ENCODE assay signal across 19 cellular contexts in the genomic region with DNA sequence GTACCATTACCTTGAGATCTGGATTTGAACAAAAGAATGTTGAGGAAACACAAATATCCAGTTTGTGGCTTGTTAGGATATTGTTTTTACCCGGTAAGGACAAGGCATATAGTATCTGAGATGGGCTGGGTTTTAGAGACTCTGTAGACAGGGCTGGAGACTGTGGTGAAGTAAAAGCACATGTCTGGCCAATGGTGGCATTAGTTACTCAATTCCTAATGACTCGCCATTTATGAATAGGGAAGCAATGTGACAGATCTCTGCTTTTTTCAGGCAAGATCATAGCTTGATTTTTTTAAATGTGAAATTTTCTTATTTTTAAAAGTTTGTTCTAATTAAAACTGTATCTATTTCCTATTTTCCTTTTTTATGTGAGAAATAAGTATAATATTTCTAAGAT.
"Had no signal": no experiment of that assay in that cellular context is flagged by ENCODE, and none has a peak within 500 bp of the region (broad histone marks: within the 10 kb centered on the region; RNA-seq: fewer than 3 reads in every experiment).

No MANE protein-coding gene starts in this region.

- H3K4me1 ChIP-seq: prostate gland had no signal

- H3K4me3 ChIP-seq: prostate gland, upper lobe of left lung had no signal

- H3K27ac ChIP-seq: epithelial cell of prostate, prostate gland, upper lobe of left lung, WERI-Rb-1 had no signal

- H3K9me3 ChIP-seq: prostate gland, upper lobe of left lung had no signal

- H3K27me3 ChIP-seq: upper lobe of left lung had no signal

- H3K36me3 ChIP-seq: prostate gland, upper lobe of left lung, WERI-Rb-1 had no signal

- DNase-seq: activated CD4-positive, alpha-beta T cell treated with anti-CD3 and anti-CD28 coated beads, Interleukin-2, amount 10 ng/mL, durations not matched to agents 7 days and 5 days; activated CD4-positive, CD25-positive, alpha-beta regulatory T cell treated with anti-CD3 and anti-CD28 coated beads, Interleukin-2, amount 50 U/mL, for 72 hours; activated CD8-positive, alpha-beta T cell treated with anti-CD3 and anti-CD28 coated beads for 36 hours; activated gamma-delta T cell; cerebellar nuclear complex; cortex of kidney; endodermal cell; glutamatergic neuron; hippocampal formation; left ventricle myocardium superior; midbrain; natural killer cell; stimulated activated CD4-positive, alpha-beta T cell treated with anti-CD3 and anti-CD28 coated beads, Interleukin-4, amount 100 ng/mL, for 4 hours; stimulated activated naive CD8-positive, alpha-beta T cell treated with anti-CD3 and anti-CD28 coated beads, Interleukin-15, Interleukin-2, amounts not matched to agents 100 U/mL and 50 U/mL, for 24 hours; T-cell; upper lobe of left lung; WERI-Rb-1 had no signal
